1 cellular context compared by ENCODE assay signal in genomic region chr14:24300326-24300980, GRCh38.
TF ChIP-seq lines count a peak whose summit lies in the region.

No MANE protein-coding gene starts in this region.

TF ChIP-seq in H1, 55 proteins besides CTCF, POLR2A, EP300 and RAD21:
- TF ChIP-seq RBBP5 (IDR thresholded peaks at IDR 0.05; ENCODE audit: borderline replicate concordance, low read depth, low read length) (no peak), TAF7 (optimal IDR thresholded peaks at IDR 0.05; ENCODE audit: borderline replicate concordance, low read depth, low read length) (no peak), TAF1 (IDR thresholded peaks at IDR 0.05; ENCODE audit: low read depth, low read length) (no peak), POLR2AphosphoS5 (IDR thresholded peaks at IDR 0.05; ENCODE audit: low read depth, low read length) (no peak), RNF2 (IDR thresholded peaks at IDR 0.05; ENCODE audit: borderline replicate concordance, low read depth, low read length, missing control alignments, poor library complexity, severe bottlenecking) (no peak)
